20 cellular contexts compared by ENCODE assay signal in the genomic region with DNA sequence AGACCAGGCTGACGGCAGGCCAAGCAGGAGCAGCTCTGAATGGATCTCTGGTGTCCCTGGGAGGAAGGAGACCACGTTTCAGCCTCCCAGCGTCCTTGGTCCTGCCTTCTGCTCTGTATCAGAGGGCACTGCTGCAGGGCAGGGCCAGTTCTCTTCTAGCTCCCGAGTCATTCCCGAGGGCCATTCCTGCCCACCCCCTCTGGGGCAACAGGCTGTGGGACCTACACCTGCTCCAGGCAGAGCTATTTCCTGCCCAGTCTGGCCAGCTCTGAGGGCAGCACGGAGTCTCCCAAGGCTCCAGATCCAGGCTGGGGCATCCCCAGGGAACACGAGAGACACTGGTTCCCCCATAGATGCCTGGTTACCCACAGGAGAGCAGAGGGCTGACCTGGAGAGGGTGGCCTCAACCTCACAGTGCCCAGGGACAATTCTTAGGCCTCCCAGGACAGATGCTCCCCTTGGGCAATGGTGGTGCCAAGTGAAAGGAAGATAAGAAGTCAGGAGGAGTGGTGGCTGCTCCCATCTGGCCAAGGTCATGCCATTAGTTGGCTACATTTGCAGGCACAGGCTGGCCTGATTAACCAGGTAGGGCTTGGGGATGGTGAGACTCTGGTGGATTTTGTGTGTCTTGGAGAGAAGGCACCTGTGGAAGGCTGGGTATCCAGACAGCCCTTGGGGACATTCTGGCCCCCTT. TPM values are rescaled to one million over a fixed set of nuclear protein-coding genes. Genes with fewer than 3 reads are reported as not detected.
DNase-seq lines count a peak whose midpoint lies in the region; ATAC-seq and TF ChIP-seq lines count a peak whose summit lies in the region.
"Had no signal": no experiment of that assay in that cellular context is flagged by ENCODE, and none has a peak within 500 bp of the region (broad histone marks: within the 10 kb centered on the region; RNA-seq: fewer than 3 reads in every experiment).

No MANE protein-coding gene starts in this region.

- peaks cover 33% of the 10 kb centered on the region for H3K4me1 Mint-ChIP-seq in endodermal cell

- no peak for TF ChIP-seq EP300 in ovary (IDR thresholded peaks at IDR 0.05)

- H3K27me3 ChIP-seq in endodermal cell (ENCODE audit: control insufficient read depth, insufficient read depth, low read length, poor library complexity, severe bottlenecking) (no peaks in the 10 kb centered on the region), ovary (no peaks in the 10 kb centered on the region)
- H3K27me3 ChIP-seq: BLaER1 treated with 17β-estradiol and CSF1 and Interleukin-3, amounts not matched to agents 10 nM and 100 nM had no signal

- TF ChIP-seq CTCF in GM10248 (IDR thresholded peaks at IDR 0.05; ENCODE audit: control extremely low read depth, extremely low read depth, low read depth, missing control alignments): no peak
- TF ChIP-seq CTCF in endodermal cell (conservative IDR thresholded peaks at IDR 0.05): no peak
- TF ChIP-seq CTCF in ovary (IDR thresholded peaks at IDR 0.05): no peak

- H3K4me1 ChIP-seq in endodermal cell (ENCODE audit: control insufficient read depth, insufficient read depth, low read length) (peaks cover 8% of the 10 kb centered on the region), ovary (ENCODE audit: insufficient read depth) (peaks cover 14% of the 10 kb centered on the region)
- H3K4me1 ChIP-seq: HAP-1 had no signal

- no peaks in the 10 kb centered on the region for H3K9me3 Mint-ChIP-seq in endodermal cell

- ATAC-seq in GM19463 (IDR thresholded peaks at IDR 0.05; ENCODE audit: unreplicated experiment) (no peak), HG03378 (IDR thresholded peaks at IDR 0.05; ENCODE audit: unreplicated experiment) (no peak)
- ATAC-seq: A549, K562, PC-3 had no signal

- H3K9ac ChIP-seq in endodermal cell (ENCODE audit: extremely low read depth, low read length, poor library complexity, severe bottlenecking): no peak overlapping the region
- H3K9ac ChIP-seq: BLaER1 treated with 17β-estradiol and CSF1 and Interleukin-3, amounts not matched to agents 10 nM and 100 nM had no signal

- H3K9me3 ChIP-seq in endodermal cell (ENCODE audit: control insufficient read depth, low read length) (no peaks in the 10 kb centered on the region), ovary (no peaks in the 10 kb centered on the region)
- H3K9me3 ChIP-seq: A549; BLaER1 treated with 17β-estradiol and CSF1 and Interleukin-3, amounts not matched to agents 10 nM and 100 nM; HAP-1 had no signal

- H3K36me3 Mint-ChIP-seq in endodermal cell (ENCODE audit: low read depth): no peaks in the 10 kb centered on the region

- no peak overlapping the region for H3K27ac Mint-ChIP-seq in endodermal cell

- 92 to 94% methylated on average over 7 of the region's 7 CpGs for WGBS in endodermal cell (ENCODE audit: insufficient coverage in 1 of 2, insufficient read length in 1 of 2), 2 experiments
- 78 to 85% (median 82%) methylated on average over 7 of the region's 7 CpGs for WGBS in ovary, 3 donors

- H3K27ac ChIP-seq in angular gyrus (ENCODE audit: low read depth, low read length): peak overlapping the region; percentile 97
- no peak overlapping the region for H3K27ac ChIP-seq in endodermal cell (ENCODE audit: low read depth, low read length)
- peak overlapping the region; percentile 24 to 46 for H3K27ac ChIP-seq in ovary
- H3K27ac ChIP-seq: A549; BLaER1 treated with 17β-estradiol and CSF1 and Interleukin-3, amounts not matched to agents 10 nM and 100 nM had no signal

- CTCF ChIA-PET in GM10248 (lab: Yijun Ruan, JAX): interaction anchor here (1.2 to 18.2 kb wide), 3 partner anchors 9 to 54 kb away, joined by 3 to 301 read pairs (median 79); no protein-coding TSS in a partner anchor

- H3K27me3 Mint-ChIP-seq in endodermal cell (ENCODE audit: insufficient read depth): peaks cover 8% of the 10 kb centered on the region

- POLR2A ChIA-PET in GM10248 (lab: Yijun Ruan, JAX): interaction anchor here (0.6 kb wide), 1 partner anchor 26 kb away, joined by 6 read pairs; no protein-coding TSS in a partner anchor

- intact Hi-C loops in ovary (cut with DNase I): loop anchor here in 1 of 4 donors (10.0 kb wide), 1 partner anchor 293 kb away; a partner anchor contains a TSS

- H3K36me3 ChIP-seq in endodermal cell (ENCODE audit: control insufficient read depth, insufficient read depth, low read length) (no peaks in the 10 kb centered on the region), ovary (no peaks in the 10 kb centered on the region)
- H3K36me3 ChIP-seq: BLaER1 treated with 17β-estradiol and CSF1 and Interleukin-3, amounts not matched to agents 10 nM and 100 nM; HAP-1 had no signal

- DNase-seq in GM10248 (ENCODE audit: extremely low spot score) (peak; percentile 12), endodermal cell (peak; percentile 57), ovary (no peak), mucosa of gallbladder (ENCODE audit: low spot score) (no peak), GM03348 (ENCODE audit: low spot score) (no peak)
- DNase-seq: DND-41, NCI-H1417 treated with DMSO at 0.1 percent for 48 hours, NCI-H1930, NCI-H2171, NCI-H446 treated with DMSO at 0.1 percent for 48 hours, PC-3 had no signal

- no peak for TF ChIP-seq POLR2A in ovary (IDR thresholded peaks at IDR 0.05)

- H3K4me3 Mint-ChIP-seq in endodermal cell: no peak overlapping the region

- H3K4me3 ChIP-seq in endodermal cell (ENCODE audit: low read length): no peak overlapping the region
- no peak overlapping the region for H3K4me3 ChIP-seq in ovary
- H3K4me3 ChIP-seq: A549; BLaER1 treated with 17β-estradiol and CSF1 and Interleukin-3, amounts not matched to agents 10 nM and 100 nM; HAP-1; K562 had no signal

RNA-seq across cellular contexts. Expression of a gene that starts 2.0 kb away (rescaled TPM):
- total RNA-seq in endodermal cell (under 1 TPM; 0.29 to 0.35 TPM), ovary (100 to 1,000 TPM in 4 of 7 donors, 10 to 100 TPM in 3; 29.8 to 178 (median 107) TPM), mucosa of gallbladder (0.63 TPM)
- polyA plus RNA-seq in endodermal cell (2013, experiment 1 of 2): 0.25 TPM
- 0.29 TPM for polyA plus RNA-seq in endodermal cell (2013, experiment 2 of 2)
- 10 to 100 TPM; 20.9 to 71.5 TPM for polyA plus RNA-seq in ovary
- total RNA-seq: HT1080, PC-3, SK-MEL-5 had no signal
- polyA plus RNA-seq: A549, K562 had no signal

RNA-seq across cellular contexts. Expression of a gene that starts 28.7 kb away (rescaled TPM):
- total RNA-seq in endodermal cell (10 to 100 TPM; 35.5 to 36.3 TPM), ovary (100 to 1,000 TPM in 1 of 7 donors, 10 to 100 TPM in 6; 28.6 to 150 (median 79.2) TPM), mucosa of gallbladder (134 TPM)
- polyA plus RNA-seq in endodermal cell (2013, experiment 1 of 2): 45.3 TPM
- polyA plus RNA-seq in endodermal cell (2013, experiment 2 of 2): 45.3 TPM
- polyA plus RNA-seq in ovary: 10 to 100 TPM; 19.6 to 49.3 TPM

Comparison
In these comparisons a context has a peak if more than half of its experiments do, and no peak if none do; other contexts are left out.
1. DNase-seq: peak in GM10248 (single experiment) and endodermal cell (single experiment); none in ovary (0 of 5), mucosa of gallbladder (single experiment) and GM03348 (single experiment).
2. RNA of a gene that starts 2.0 kb away (total RNA-seq): 29.8 to 178 TPM in ovary; 0.63 TPM in mucosa of gallbladder (single experiment) and 0.29 to 0.35 TPM in endodermal cell; every median in the first group is over 10 times any median in the second.